In the genomic region with DNA sequence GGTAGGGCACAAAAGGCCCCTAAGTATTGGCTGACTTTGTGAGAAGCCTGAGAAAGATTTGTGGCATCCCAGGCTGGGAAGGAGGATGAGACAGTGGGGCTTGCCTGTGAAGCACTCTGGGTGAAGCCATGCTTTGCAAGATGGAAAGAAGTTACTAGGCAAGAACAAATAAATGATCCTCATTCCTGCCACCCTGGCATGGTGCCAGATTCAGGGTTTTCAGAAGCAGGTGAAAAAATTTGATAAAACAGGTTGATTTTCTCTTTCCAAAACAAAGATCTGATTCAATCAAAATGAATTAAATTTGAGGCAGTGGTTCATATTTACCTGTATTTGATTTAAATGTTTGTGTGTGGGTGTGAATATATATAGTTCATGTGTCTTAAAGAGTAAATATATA, we compare ENCODE assay signal across 20 cellular contexts.
"Had no signal": no experiment of that assay in that cellular context is flagged by ENCODE, and none has a peak within 500 bp of the region (broad histone marks: within the 10 kb centered on the region; RNA-seq: fewer than 3 reads in every experiment).

No MANE protein-coding gene starts in this region.

- H3K36me3 ChIP-seq: gastroesophageal sphincter, thoracic aorta, upper lobe of left lung, WERI-Rb-1 had no signal

- FAIRE-seq: islet of Langerhans had no signal

- H3K27me3 ChIP-seq: upper lobe of left lung had no signal

- H3K4me1 ChIP-seq: gastroesophageal sphincter, upper lobe of left lung had no signal

- H3K27ac ChIP-seq: epithelial cell of prostate, gastroesophageal sphincter, thoracic aorta, upper lobe of left lung, WERI-Rb-1 had no signal

- H3K9me3 ChIP-seq: gastroesophageal sphincter, thoracic aorta, upper lobe of left lung had no signal

- DNase-seq: activated CD4-positive, alpha-beta T cell treated with anti-CD3 and anti-CD28 coated beads, Interleukin-2, amount 50 U/mL, for 1 hour; activated CD4-positive, CD25-positive, alpha-beta regulatory T cell treated with anti-CD3 and anti-CD28 coated beads, Interleukin-2, amount 50 U/mL, for 72 hours; activated CD8-positive, alpha-beta T cell treated with anti-CD3 and anti-CD28 coated beads, Interleukin-2, amount 10 ng/mL, durations not matched to agents 7 days and 5 days; activated gamma-delta T cell; activated naive CD4-positive, alpha-beta T cell treated with anti-CD3 and anti-CD28 coated beads, Interleukin-2, amount 50 U/mL, for 16 hours; activated naive CD8-positive, alpha-beta T cell treated with anti-CD3 and anti-CD28 coated beads, Interleukin-2, amount 50 U/mL, for 24 hours; cortex of kidney; left ventricle myocardium superior; midbrain; natural killer cell; retina; stimulated activated CD4-positive, alpha-beta T cell treated with anti-CD3 and anti-CD28 coated beads, Interleukin-2, amount 100 ng/mL, for 48 hours; stimulated activated CD8-positive, alpha-beta memory T cell treated with anti-CD3 and anti-CD28 coated beads, Interleukin-4, amount 100 ng/mL, for 48 hours; stimulated activated naive CD4-positive, alpha-beta T cell; upper lobe of left lung; WERI-Rb-1 had no signal

- ATAC-seq: activated CD8-positive, alpha-beta T cell treated with anti-CD3 and anti-CD28 coated beads, Interleukin-2, amount 10 ng/mL, durations not matched to agents 7 days and 5 days; activated naive CD8-positive, alpha-beta T cell treated with anti-CD3 and anti-CD28 coated beads, Interleukin-2, amount 50 U/mL, for 24 hours; gastroesophageal sphincter; left ventricle myocardium superior; natural killer cell had no signal

- H3K4me3 ChIP-seq: gastroesophageal sphincter, thoracic aorta, upper lobe of left lung had no signal
